8 cellular contexts compared by ENCODE assay signal in genomic region chr22:26792522-26792921, GRCh38.
"Had no signal": no experiment of that assay in that cellular context is flagged by ENCODE, and none has a peak within 500 bp of the region (broad histone marks: within the 10 kb centered on the region; RNA-seq: fewer than 3 reads in every experiment).

No MANE protein-coding gene starts in this region.

- H3K27ac Mint-ChIP-seq: H9, IgD-negative memory B cell had no signal

- H3K4me3 ChIP-seq: GM23248 had no signal

- H3K4me3 Mint-ChIP-seq: H9, IgD-negative memory B cell had no signal

- H3K9me3 Mint-ChIP-seq: H9 had no signal

- H3K27me3 Mint-ChIP-seq: IgD-negative memory B cell had no signal

- H3K9ac ChIP-seq: GM23248 had no signal

- H2AFZ ChIP-seq: GM23248 had no signal

- H3K4me1 Mint-ChIP-seq: H9 had no signal

- DNase-seq: GM23248, GOT3, H9, HCEC 1CT, KG1 had no signal

- FAIRE-seq: H54, HTR-8/SVneo had no signal

- H3K27ac ChIP-seq: GM23248 had no signal
